Comparison of ENCODE assay signal across 24 cellular contexts in genomic region chr17:27597783-27598320, GRCh38. TPM values are rescaled to one million over a fixed set of nuclear protein-coding genes. Genes with fewer than 3 reads are reported as not detected.
DNase-seq lines count a peak whose midpoint lies in the region; ATAC-seq, FAIRE-seq and TF ChIP-seq lines count a peak whose summit lies in the region.
"Had no signal": no experiment of that assay in that cellular context is flagged by ENCODE, and none has a peak within 500 bp of the region (broad histone marks: within the 10 kb centered on the region; RNA-seq: fewer than 3 reads in every experiment).

No MANE protein-coding gene starts in this region.

- no peak for TF ChIP-seq RAD21 in K562 (CRISPR knock-in tag; conservative IDR thresholded peaks at IDR 0.05 in 1 of 2, IDR thresholded peaks at IDR 0.05 in 1 of 2)

- FAIRE-seq in K562 (lab: Jason Lieb, UNC), result no peak
- FAIRE-seq: G401.6 had no signal

- peak overlapping the region; percentile 47 to 88 for H3K9ac ChIP-seq in K562 (ENCODE audit: insufficient read depth in 1 of 2, low read depth in 2 of 2, low read length in 2 of 2)
- H3K9ac ChIP-seq: GM23248 had no signal

- H3K4me1 ChIP-seq in K562 (replicated peaks in 1 of 2; ENCODE audit: control insufficient read depth in 2 of 2, insufficient read depth in 2 of 2, low read length in 2 of 2), result peaks cover 26 to 35% of the 10 kb centered on the region in 2 experiments
- peaks cover 17% of the 10 kb centered on the region for H3K4me1 ChIP-seq in psoas muscle
- H3K4me1 ChIP-seq: SJSA1 had no signal

- POLR2A ChIA-PET in K562 (lab: Yijun Ruan, JAX), result interaction anchor here (0.5 to 5.4 kb wide), 3 partner anchors 10 to 303 kb away, joined by 3 to 31 read pairs (median 3); no protein-coding TSS in a partner anchor

- 92% methylated on average over 3 of the region's 5 CpGs for WGBS in K562 (ENCODE audit: insufficient coverage, low coverage, missing lambda C conversion rate)
- WGBS in psoas muscle, 3 donors, result 79 to 84% (median 84%) methylated on average over 5 of the region's 5 CpGs

- DNase-seq in activated naive CD4-positive, alpha-beta T cell treated with anti-CD3 and anti-CD28 coated beads, Interleukin-2, amount 50 U/mL, for 72 hours (ENCODE audit: low spot score in 2 of 2), result no peak
- no peak for DNase-seq in activated naive CD4-positive, alpha-beta T cell (lab: John Stamatoyannopoulos, UW)
- no peak for DNase-seq in K562 (ENCODE audit: extremely low read depth in 1 of 4, low spot score in 3 of 4)
- DNase-seq in psoas muscle, result no peak
- no peak for DNase-seq in GM19238 (ENCODE audit: insufficient read length, low spot score)
- DNase-seq in NCI-H510A (lab: John Stamatoyannopoulos, UW), result no peak
- no peak for DNase-seq in NOMO-1 treated with dmso at 0.1 percent for 144 hours (lab: John Stamatoyannopoulos, UW; ENCODE audit: unreplicated experiment)
- DNase-seq: CD4-positive, alpha-beta T cell; GM23248; H7; KBM-7; NCI-H1105 treated with DMSO at 0.1 percent for 48 hours; NCI-H146; NCI-H1930; NCI-H2107; NCI-H524 treated with DMSO at 0.1 percent for 48 hours; NCI-H774; PC-9; Right ventricle myocardium superior; RPMI8226 had no signal

- H3K27ac Mint-ChIP-seq in activated naive CD4-positive, alpha-beta T cell treated with anti-CD3 and anti-CD28 coated beads, Interleukin-2, amount 50 U/mL, for 72 hours, result peak overlapping the region; percentile 40 to 91
- H3K27ac Mint-ChIP-seq: CD4-positive, alpha-beta T cell had no signal

- intact Hi-C loops in K562 (cut with micrococcal nuclease), result no loop called here
- intact Hi-C loops in psoas muscle (cut with DNase I), result no loop called here

- in situ Hi-C loops in K562 (cut with MboI), result loop anchor here (10.0 kb wide), 1 partner anchor 223 kb away; no protein-coding TSS in a partner anchor

- peak overlapping the region; percentile 46 for H3K27ac ChIP-seq in K562 (ENCODE audit: extremely low read depth, low read depth, low read length)
- H3K27ac ChIP-seq in psoas muscle, result peak overlapping the region; percentile 30
- H3K27ac ChIP-seq: 22Rv1, GM23248, PC-9, SJSA1 had no signal

- no peak for ATAC-seq in activated naive CD4-positive, alpha-beta T cell treated with anti-CD3 and anti-CD28 coated beads, Interleukin-2, amount 50 U/mL, for 72 hours
- no peak for ATAC-seq in K562
- ATAC-seq in psoas muscle, result no peak

- no peaks in the 10 kb centered on the region; the same call in 2 of the 3 replicates for H3K79me2 ChIP-seq in K562 (ENCODE audit: control insufficient read depth, insufficient read depth, low read length)

- TF ChIP-seq EP300 in K562 (IDR thresholded peaks at IDR 0.05; ENCODE audit: low read length), result no peak

- no TSS peak for BruUV-seq in K562 (replicated peaks; lab: Mats Ljungman, UMichigan)

- peak overlapping the region; percentile 41; the same call in 1 of the 2 replicates for H2AFZ ChIP-seq in K562 (ENCODE audit: low read depth, low read length)
- H2AFZ ChIP-seq: GM23248, PC-9 had no signal

- H3K4me3 ChIP-seq in K562, result no peak overlapping the region
- no peak overlapping the region for H3K4me3 ChIP-seq in psoas muscle
- H3K4me3 ChIP-seq: BLaER1 treated with 17β-estradiol and CSF1 and Interleukin-3, amounts not matched to agents 10 nM and 100 nM; GM23248; PC-9; SJSA1 had no signal

- H3K9me3 Mint-ChIP-seq in activated naive CD4-positive, alpha-beta T cell treated with anti-CD3 and anti-CD28 coated beads, Interleukin-2, amount 50 U/mL, for 72 hours, result no peaks in the 10 kb centered on the region
- H3K9me3 Mint-ChIP-seq: CD4-positive, alpha-beta T cell had no signal

- H4K20me1 ChIP-seq in K562 (replicated peaks; ENCODE audit: control insufficient read depth, insufficient read depth, low read length), result no peaks in the 10 kb centered on the region

- TF ChIP-seq CTCF in K562 (IDR thresholded peaks at IDR 0.05 in 2 of 3, conservative IDR thresholded peaks at IDR 0.05 in 1 of 3; ENCODE audit: insufficient read depth in 2 of 3, low read depth in 1 of 3, low read length in 3 of 3) (no peak), psoas muscle (IDR thresholded peaks at IDR 0.05) (no peak)

- no peak for TF ChIP-seq POLR2A in K562 (conservative IDR thresholded peaks at IDR 0.05)

- peaks cover 8 to 26% of the 10 kb centered on the region in 2 donors for H3K36me3 Mint-ChIP-seq in activated naive CD4-positive, alpha-beta T cell treated with anti-CD3 and anti-CD28 coated beads, Interleukin-2, amount 50 U/mL, for 72 hours

- H3K36me3 ChIP-seq in K562 (ENCODE audit: control insufficient read depth, insufficient read depth, low read length) (peaks cover 80% of the 10 kb centered on the region), psoas muscle (ENCODE audit: insufficient read depth in 1 of 2, low read depth in 1 of 2) (peaks cover 0 to 91% of the 10 kb centered on the region in 2 donors)

- CTCF ChIA-PET in K562 (lab: Yijun Ruan, JAX; ENCODE audit: low intra/inter-chr PET ratio), result interaction anchor here (0.6 kb wide), 1 partner anchor 132 kb away, joined by 3 read pairs; no protein-coding TSS in a partner anchor

- no peaks in the 10 kb centered on the region for H3K27me3 ChIP-seq in K562 (ENCODE audit: control insufficient read depth in 2 of 2, insufficient read depth in 2 of 2, low read length in 2 of 2)
- H3K27me3 ChIP-seq in psoas muscle (ENCODE audit: insufficient read depth in 3 of 3, low read length in 2 of 3), result no peaks in the 10 kb centered on the region
- H3K27me3 ChIP-seq: BLaER1 treated with 17β-estradiol and CSF1 and Interleukin-3, amounts not matched to agents 10 nM and 100 nM; SJSA1 had no signal

- no peaks in the 10 kb centered on the region for H3K9me1 ChIP-seq in K562 (ENCODE audit: control insufficient read depth, insufficient read depth, low read length)

- no peak overlapping the region for H3K4me2 ChIP-seq in K562 (ENCODE audit: insufficient read depth, low read length)
- H3K4me2 ChIP-seq: BLaER1 treated with 17β-estradiol and CSF1 and Interleukin-3, amounts not matched to agents 10 nM and 100 nM; PC-9 had no signal

- no peaks in the 10 kb centered on the region for H3K9me3 ChIP-seq in K562 (replicated peaks; ENCODE audit: control insufficient read depth, insufficient read depth, low read depth, low read length)
- H3K9me3 ChIP-seq in psoas muscle, result no peaks in the 10 kb centered on the region
- H3K9me3 ChIP-seq: BLaER1 treated with 17β-estradiol and CSF1 and Interleukin-3, amounts not matched to agents 10 nM and 100 nM; SJSA1 had no signal

TF ChIP-seq in K562, 482 proteins besides CTCF, POLR2A, EP300 and RAD21:
- TF ChIP-seq HMGXB4 (CRISPR knock-in tag; IDR thresholded peaks at IDR 0.05) (no peak), KDM1A (IDR thresholded peaks at IDR 0.05) (0 out of 4 replicates have a peak, but pooled peaks of 1 of the 2 experiments have one; percentile 40), ADNP (tag; IDR thresholded peaks at IDR 0.05) (0 out of 2 replicates have a peak, but pooled peaks have one; percentile 27), ZNF644 (tag; IDR thresholded peaks at IDR 0.05; ENCODE audit: low read depth) (no peak), TCF7 (IDR thresholded peaks at IDR 0.05; ENCODE audit: borderline replicate concordance) (no peak), ZNF695 (CRISPR knock-in tag; IDR thresholded peaks at IDR 0.05) (no peak), NBN (IDR thresholded peaks at IDR 0.05; ENCODE audit: low read depth) (no peak), TAF1 (IDR thresholded peaks at IDR 0.05; ENCODE audit: control insufficient read depth, extremely low read depth, insufficient read depth, low read length, severe bottlenecking) (no peak), ZNF212 (CRISPR knock-in tag; IDR thresholded peaks at IDR 0.05) (no peak), RBM25 (IDR thresholded peaks at IDR 0.05; ENCODE audit: low read depth, low read length, severe bottlenecking) (peak; percentile 64), BCOR (IDR thresholded peaks at IDR 0.05) (peak; percentile 60)

RNA-seq across cellular contexts. Expression of gene LGALS9, which starts 33.1 kb away (rescaled TPM):
- total RNA-seq in activated naive CD4-positive, alpha-beta T cell treated with anti-CD3 and anti-CD28 coated beads, Interleukin-2, amount 50 U/mL, for 72 hours, result 10 to 100 TPM; 22.2 to 71.5 TPM
- total RNA-seq in K562 (2011; cell fraction: chromatin; rRNA removed; ENCODE audit: low replicate concordance), result 22.6 and 54.0 TPM in 2 replicates
- total RNA-seq in K562 (2011; cell fraction: nucleolus; rRNA removed), result 22.5 and 24.7 TPM in 2 replicates
- total RNA-seq in K562 (2011; cell fraction: nucleoplasm; rRNA removed), result 26.1 and 40.6 TPM in 2 replicates
- total RNA-seq in K562 (2014; rRNA removed), result 2.8 and 3.0 TPM in 2 replicates
- total RNA-seq in K562 (2014; rRNA removed; fragmentation: Illumina TruSeq; extraction: Trizol), result 1.7 and 2.0 TPM in 2 replicates
- 3.7 and 4.8 TPM in 2 replicates for total RNA-seq in K562 (2015; rRNA removed; fragmentation: Illumina TruSeq; extraction: Trizol)
- total RNA-seq in K562 (2021), result 4.6 and 5.0 TPM in 2 replicates
- polyA plus RNA-seq in K562 (2011; rRNA removed), result 1.5 and 7.3 TPM in 2 replicates
- 3.5 and 4.4 TPM in 2 replicates for polyA plus RNA-seq in K562 (2011; cell fraction: cytosol; rRNA removed)
- polyA plus RNA-seq in K562 (2011; cell fraction: nucleus; rRNA removed), result 11.1 and 15.7 TPM in 2 replicates
- 9.1 and 14.2 TPM in 2 replicates for polyA plus RNA-seq in K562 (2012)
- 3.8 and 5.8 TPM in 2 replicates for polyA plus RNA-seq in K562 (2014; fragmentation: Illumina TruSeq; extraction: Trizol)
- under 1 TPM; 0.45 to 0.77 TPM for polyA plus RNA-seq in K562 (2014; fragmentation: Nextera tagmentation; extraction: Ambion mirVana)
- polyA plus RNA-seq in K562 (2014; rRNA removed), result 5.6 and 6.9 TPM in 2 replicates
- polyA minus RNA-seq in K562 (2011; rRNA and poly(A)+ RNA removed), result 3.0 and 4.4 TPM in 2 replicates
- polyA minus RNA-seq in K562 (2011; cell fraction: cytosol; rRNA and poly(A)+ RNA removed), result 1.9 and 2.5 TPM in 2 replicates
- polyA minus RNA-seq in K562 (2011; cell fraction: nucleus; rRNA and poly(A)+ RNA removed), result 3.1 and 7.2 TPM in 2 replicates
- total RNA-seq in psoas muscle, result 10 to 100 TPM in 3 of 4 donors, 1 to 10 TPM in 1; 9.6 to 11.7 (median 11.1) TPM
- polyA plus RNA-seq in psoas muscle, result 10 to 100 TPM in 1 of 3 donors, 1 to 10 TPM in 2; 4.3 to 10.3 (median 7.9) TPM
